Comparison of ENCODE assay signal across 4 cellular contexts in genomic region chr4:150564967-150565366, GRCh38. TPM values are rescaled to one million over a fixed set of nuclear protein-coding genes. Genes with fewer than 3 reads are reported as not detected.
"Had no signal": no experiment of that assay in that cellular context is flagged by ENCODE, and none has a peak within 500 bp of the region (broad histone marks: within the 10 kb centered on the region; RNA-seq: fewer than 3 reads in every experiment).

No MANE protein-coding gene starts in this region.

RNA-seq across cellular contexts. Expression of gene MAB21L2, which starts 17.0 kb away (rescaled TPM):
- total RNA-seq: HepG2, HT-29, HT1080 had no signal
- polyA plus RNA-seq: HepG2, IgD-negative memory B cell had no signal
